1 cellular context compared by ENCODE assay signal in genomic region chr15:39124155-39124924, GRCh38.
TF ChIP-seq lines count a peak whose summit lies in the region.

No MANE protein-coding gene starts in this region.

TF ChIP-seq in IMR-90, 13 proteins besides CTCF, POLR2A, EP300 and RAD21 (continued from another document):
- TF ChIP-seq BHLHE40 (IDR thresholded peaks at IDR 0.05; ENCODE audit: low read depth, low read length) (no peak), CHD1 (IDR thresholded peaks at IDR 0.05; ENCODE audit: low read depth, low read length) (no peak), NFE2L2 (IDR thresholded peaks at IDR 0.05; ENCODE audit: low read depth, low read length) (no peak), FOS (IDR thresholded peaks at IDR 0.05; ENCODE audit: low read depth, low read length) (no peak), USF2 (IDR thresholded peaks at IDR 0.05; ENCODE audit: low read depth, low read length) (no peak), MXI1 (IDR thresholded peaks at IDR 0.05; ENCODE audit: borderline replicate concordance, low read depth, low read length) (no peak)
